15 cellular contexts compared by ENCODE assay signal in the genomic region with DNA sequence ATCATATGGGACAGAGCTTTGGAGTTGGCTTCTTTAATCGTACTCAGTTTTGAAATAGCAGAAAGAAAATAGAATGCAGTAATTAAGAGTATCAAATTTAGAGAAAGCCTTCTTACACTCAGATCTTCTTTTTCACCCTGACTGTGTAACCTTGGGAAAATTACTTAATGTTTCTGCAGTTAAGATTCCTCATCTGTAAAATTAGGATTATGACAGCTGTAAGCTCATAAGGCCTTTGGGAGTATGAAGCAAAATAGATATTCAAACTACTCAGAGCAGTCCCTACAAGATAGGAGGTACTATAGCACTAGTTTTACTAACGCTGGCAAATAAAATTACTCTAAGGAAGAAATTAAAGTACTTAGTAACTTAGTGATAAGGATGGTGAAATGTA. TPM values are rescaled to one million over a fixed set of nuclear protein-coding genes. Genes with fewer than 3 reads are reported as not detected.
A peak's percentile ranks its signal among the peaks of the same experiment; 100 is the strongest.
DNase-seq lines count a peak whose midpoint lies in the region; ATAC-seq and TF ChIP-seq lines count a peak whose summit lies in the region.
"Had no signal": no experiment of that assay in that cellular context is flagged by ENCODE, and none has a peak within 500 bp of the region (broad histone marks: within the 10 kb centered on the region; RNA-seq: fewer than 3 reads in every experiment).

No MANE protein-coding gene starts in this region.

- H3K4ac ChIP-seq in trophoblast cell (ENCODE audit: low read depth, low read length) = no peak overlapping the region

- no CpG with 5 or more reads among the region's 2 CpGs for WGBS in trophoblast cell (ENCODE audit: extremely low coverage, insufficient coverage, insufficient read length)

- H4K12ac ChIP-seq in trophoblast cell (ENCODE audit: low read depth, low read length) = no peak overlapping the region

- H3K27ac ChIP-seq in fibroblast of lung (ENCODE audit: insufficient read depth, low read length) (peak overlapping the region; percentile 69), trophoblast cell (ENCODE audit: low read depth, low read length) (peak overlapping the region; percentile 76)
- H3K27ac ChIP-seq: epithelial cell of prostate, HL-60 had no signal

- H3K4me1 ChIP-seq in fibroblast of lung (ENCODE audit: control insufficient read depth, extremely low read depth, insufficient read depth, low read length) (peaks cover 12% of the 10 kb centered on the region), trophoblast cell (ENCODE audit: control insufficient read depth in 1 of 2, insufficient read depth in 2 of 2, low read length in 2 of 2) (no peaks in the 10 kb centered on the region)
- H3K4me1 ChIP-seq: testis had no signal

- no peak overlapping the region for H4K91ac ChIP-seq in trophoblast cell (ENCODE audit: low read depth, low read length)

- H3K9me3 ChIP-seq in fibroblast of lung (ENCODE audit: control insufficient read depth, insufficient read depth, low read depth, low read length) (no peaks in the 10 kb centered on the region), trophoblast cell (ENCODE audit: insufficient read depth, low read depth, low read length) (no peaks in the 10 kb centered on the region)
- H3K9me3 ChIP-seq: testis had no signal

- no peak for ATAC-seq in stimulated activated naive CD8-positive, alpha-beta T cell treated with anti-CD3 and anti-CD28 coated beads, Interleukin-15, Interleukin-2, amounts not matched to agents 100 U/mL and 50 U/mL, for 24 hours
- ATAC-seq in GM21786 (IDR thresholded peaks at IDR 0.05; ENCODE audit: unreplicated experiment) (no peak), GM18858 (IDR thresholded peaks at IDR 0.05; ENCODE audit: unreplicated experiment) (no peak)

- H3K4me2 ChIP-seq in fibroblast of lung (ENCODE audit: extremely low read depth, insufficient read depth, low read length) = peak overlapping the region; percentile 98
- H3K4me2 ChIP-seq in trophoblast cell (ENCODE audit: low read length) = no peak overlapping the region

- no peak overlapping the region for H2BK5ac ChIP-seq in trophoblast cell (ENCODE audit: low read depth, low read length, poor library complexity)

- TF ChIP-seq CTCF in fibroblast of lung (conservative IDR thresholded peaks at IDR 0.05 in 1 of 2, IDR thresholded peaks at IDR 0.05 in 1 of 2; ENCODE audit: low read depth in 1 of 2, low read length in 2 of 2) = no peak

- no peak overlapping the region for H3K23ac ChIP-seq in trophoblast cell (ENCODE audit: low read length)

- no peaks in the 10 kb centered on the region for H3K9me3 Mint-ChIP-seq in stimulated activated naive CD8-positive, alpha-beta T cell treated with anti-CD3 and anti-CD28 coated beads, Interleukin-15, Interleukin-2, amounts not matched to agents 100 ng/mL and 50 ng/mL, for 24 hours
- H3K9me3 Mint-ChIP-seq: neural crest cell had no signal

- H2AK5ac ChIP-seq in trophoblast cell (ENCODE audit: low read length) = no peak overlapping the region

- H3K27me3 ChIP-seq in fibroblast of lung (ENCODE audit: control insufficient read depth, insufficient read depth, low read length) (no peaks in the 10 kb centered on the region), trophoblast cell (ENCODE audit: insufficient read depth, low read length) (no peaks in the 10 kb centered on the region)
- H3K27me3 ChIP-seq: testis had no signal

- H3K14ac ChIP-seq in trophoblast cell (ENCODE audit: low read length) = no peak overlapping the region

- H3K79me2 ChIP-seq in fibroblast of lung (ENCODE audit: control insufficient read depth, insufficient read depth, low read length) (peaks cover 93% of the 10 kb centered on the region), trophoblast cell (ENCODE audit: control insufficient read depth, insufficient read depth, low read length, poor library complexity) (no peaks in the 10 kb centered on the region)

- H3K18ac ChIP-seq in trophoblast cell (ENCODE audit: low read length) = no peak overlapping the region

- H3K4me1 Mint-ChIP-seq in stimulated activated naive CD8-positive, alpha-beta T cell treated with anti-CD3 and anti-CD28 coated beads, Interleukin-15, Interleukin-2, amounts not matched to agents 100 ng/mL and 50 ng/mL, for 24 hours (ENCODE audit: low read depth) = peaks cover 19% of the 10 kb centered on the region
- H3K4me1 Mint-ChIP-seq: immature natural killer cell had no signal

- no peaks in the 10 kb centered on the region for H3K36me3 ChIP-seq in fibroblast of lung (ENCODE audit: control insufficient read depth, insufficient read depth, low read length)
- no peaks in the 10 kb centered on the region for H3K36me3 ChIP-seq in trophoblast cell (ENCODE audit: control insufficient read depth in 1 of 2, insufficient read depth in 2 of 2, low read length in 2 of 2)

- H2AFZ ChIP-seq in fibroblast of lung (ENCODE audit: low read length) (no peak overlapping the region), trophoblast cell (ENCODE audit: insufficient read depth, low read length, poor library complexity) (no peak overlapping the region)

- peak overlapping the region; percentile 38 to 100 (median 73) for H3K4me3 ChIP-seq in fibroblast of lung (replicated peaks in 1 of 4; ENCODE audit: control extremely low read depth in 1 of 4, insufficient read depth in 1 of 4, low read depth in 3 of 4, low read length in 4 of 4)
- H3K4me3 ChIP-seq in trophoblast cell (ENCODE audit: low read depth, low read length) = no peak overlapping the region
- H3K4me3 ChIP-seq: testis had no signal

- peaks cover 2% of the 10 kb centered on the region for H4K20me1 ChIP-seq in fibroblast of lung (ENCODE audit: control insufficient read depth, extremely low read depth, insufficient read depth, low read length)

- H3K9ac ChIP-seq in fibroblast of lung (ENCODE audit: insufficient read depth, low read length) (peak overlapping the region; percentile 43), trophoblast cell (ENCODE audit: low read length) (no peak overlapping the region)

- DNase-seq in stimulated activated naive CD8-positive, alpha-beta T cell treated with anti-CD3 and anti-CD28 coated beads, Interleukin-15, Interleukin-2, amounts not matched to agents 100 U/mL and 50 U/mL, for 24 hours = no peak
- DNase-seq in fibroblast of lung (ENCODE audit: low read depth in 2 of 2) = no peak
- DNase-seq in trophoblast cell = no peak
- DNase-seq in dedifferentiated amniotic fluid mesenchymal stem cell (ENCODE audit: extremely low spot score) = no peak
- no peak for DNase-seq in C1 segment of cervical spinal cord (lab: John Stamatoyannopoulos, UW)
- DNase-seq: AML-193, immature natural killer cell, MM.1S, testis had no signal

- H4K8ac ChIP-seq in trophoblast cell (ENCODE audit: low read depth, low read length) = no peak overlapping the region

- H3K27me3 Mint-ChIP-seq in stimulated activated naive CD8-positive, alpha-beta T cell treated with anti-CD3 and anti-CD28 coated beads, Interleukin-15, Interleukin-2, amounts not matched to agents 100 ng/mL and 50 ng/mL, for 24 hours = peaks cover 17% of the 10 kb centered on the region

- no peak overlapping the region for H3K4me3 Mint-ChIP-seq in stimulated activated naive CD8-positive, alpha-beta T cell treated with anti-CD3 and anti-CD28 coated beads, Interleukin-15, Interleukin-2, amounts not matched to agents 100 ng/mL and 50 ng/mL, for 24 hours
- H3K4me3 Mint-ChIP-seq: immature natural killer cell, neural crest cell had no signal

- H2BK12ac ChIP-seq in trophoblast cell (ENCODE audit: low read length) = no peak overlapping the region

- peak overlapping the region; percentile 36 for H3K27ac Mint-ChIP-seq in stimulated activated naive CD8-positive, alpha-beta T cell treated with anti-CD3 and anti-CD28 coated beads, Interleukin-15, Interleukin-2, amounts not matched to agents 100 ng/mL and 50 ng/mL, for 24 hours
- H3K27ac Mint-ChIP-seq: immature natural killer cell had no signal

- no peaks in the 10 kb centered on the region for H3K36me3 Mint-ChIP-seq in stimulated activated naive CD8-positive, alpha-beta T cell treated with anti-CD3 and anti-CD28 coated beads, Interleukin-15, Interleukin-2, amounts not matched to agents 100 ng/mL and 50 ng/mL, for 24 hours (ENCODE audit: low read depth)
- H3K36me3 Mint-ChIP-seq: immature natural killer cell had no signal

- H2BK120ac ChIP-seq in trophoblast cell (ENCODE audit: insufficient read depth, low read length, poor library complexity) = no peak overlapping the region

- no peaks in the 10 kb centered on the region for H3K79me1 ChIP-seq in trophoblast cell (ENCODE audit: low read length)

RNA-seq across cellular contexts. Expression of a gene that starts 5.6 kb away (rescaled TPM):
- 925 and 2,431 TPM in 2 replicates for total RNA-seq in fibroblast of lung
- polyA plus RNA-seq in fibroblast of lung = 519 and 2,255 TPM in 2 replicates
- polyA plus RNA-seq in fibroblast of lung (2012) = 611 and 2,708 TPM in 2 replicates
- polyA minus RNA-seq in fibroblast of lung (ENCODE audit: low replicate concordance) = 665 and 2,288 TPM in 2 replicates
- 842 and 849 TPM in 2 replicates for polyA plus RNA-seq in trophoblast cell (2013)
- polyA plus RNA-seq: immature natural killer cell had no signal
